In the genomic region with DNA sequence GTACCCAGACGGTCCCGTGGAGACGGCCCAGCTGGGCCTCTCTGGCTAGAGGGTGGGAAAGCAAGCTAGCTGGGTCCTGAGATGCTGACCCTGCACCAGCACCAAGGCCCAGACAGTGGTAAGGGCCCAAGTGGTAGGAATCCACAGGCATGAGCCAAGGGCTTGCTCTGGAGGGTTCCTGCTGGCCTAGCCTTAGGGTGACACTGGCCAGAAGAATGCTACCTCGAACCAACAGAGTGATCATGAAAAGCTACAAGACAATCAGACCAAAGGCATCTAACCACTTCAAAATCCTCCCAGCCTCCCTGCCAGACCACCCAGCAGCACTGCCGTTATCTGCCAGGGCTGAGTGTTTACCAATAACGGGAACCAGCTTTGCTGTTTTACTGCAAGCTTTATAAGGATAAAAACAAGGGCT, we compare ENCODE assay signal across 10 cellular contexts. TPM values are rescaled to one million over a fixed set of nuclear protein-coding genes. Genes with fewer than 3 reads are reported as not detected.
DNase-seq lines count a peak whose midpoint lies in the region; ATAC-seq and TF ChIP-seq lines count a peak whose summit lies in the region.
"Had no signal": no experiment of that assay in that cellular context is flagged by ENCODE, and none has a peak within 500 bp of the region (broad histone marks: within the 10 kb centered on the region; RNA-seq: fewer than 3 reads in every experiment).

No MANE protein-coding gene starts in this region.

- peak overlapping the region; percentile 83 for H4K91ac ChIP-seq in mesenchymal stem cell (ENCODE audit: low read length)

- no peaks in the 10 kb centered on the region for H3K9me3 Mint-ChIP-seq in brain
- no peaks in the 10 kb centered on the region for H3K9me3 Mint-ChIP-seq in CD4-positive, alpha-beta memory T cell

- H3K27ac ChIP-seq in right atrium auricular region, result peak overlapping the region; percentile 75 to 85
- peak overlapping the region; percentile 93 for H3K27ac ChIP-seq in mesenchymal stem cell (ENCODE audit: low read length, poor library complexity, severe bottlenecking)
- H3K27ac ChIP-seq in CD4-positive, alpha-beta memory T cell (ENCODE audit: low read depth, low read length), result no peak overlapping the region

- H3K36me3 Mint-ChIP-seq in brain, result peaks cover 62% of the 10 kb centered on the region
- H3K36me3 Mint-ChIP-seq in CD4-positive, alpha-beta memory T cell, result peaks cover 70 to 81% of the 10 kb centered on the region in 2 donors

- intact Hi-C loops in cardiac septum (cut with DNase I) (no loop called here), posterior vena cava (cut with DNase I) (no loop called here)
- intact Hi-C loops in CD4-positive, alpha-beta memory T cell (cut with micrococcal nuclease), result no loop called here

- H3K9ac ChIP-seq in mesenchymal stem cell (ENCODE audit: low read length), result peak overlapping the region; percentile 66

- no peak overlapping the region for H2AFZ ChIP-seq in mesenchymal stem cell (ENCODE audit: low read depth, low read length)

- H2AK5ac ChIP-seq in mesenchymal stem cell (ENCODE audit: low read length, severe bottlenecking), result peak overlapping the region; percentile 61

- POLR2A ChIA-PET in CD4-positive, alpha-beta memory T cell (lab: Charles Lee; ENCODE audit: partially characterized antibody), result interaction anchor here (1.0 kb wide), 1 partner anchor 19 kb away, joined by 3 read pairs; no protein-coding TSS in a partner anchor

- peak overlapping the region; percentile 62 for H4K8ac ChIP-seq in mesenchymal stem cell (ENCODE audit: low read length)

- H3K27me3 ChIP-seq in right atrium auricular region (no peaks in the 10 kb centered on the region), mesenchymal stem cell (ENCODE audit: control insufficient read depth in 1 of 2, insufficient read depth in 1 of 2, low read length in 2 of 2) (no peaks in the 10 kb centered on the region)
- no peaks in the 10 kb centered on the region for H3K27me3 ChIP-seq in CD4-positive, alpha-beta memory T cell (ENCODE audit: insufficient read depth, low read length)

- WGBS in mesenchymal stem cell, result 46% methylated on average over 6 of the region's 6 CpGs

- H3K4me1 Mint-ChIP-seq in brain, result peaks cover 32% of the 10 kb centered on the region
- H3K4me1 Mint-ChIP-seq in CD4-positive, alpha-beta memory T cell, result peaks cover 14 to 26% (median 22%) of the 10 kb centered on the region in 4 donors

- peak overlapping the region; percentile 70 for H2BK5ac ChIP-seq in mesenchymal stem cell (ENCODE audit: low read depth, low read length, poor library complexity, severe bottlenecking)

- H3K27ac Mint-ChIP-seq in brain, result peak overlapping the region in 3 of 5 experiments; percentile 79 to 80 (median 80)
- H3K27ac Mint-ChIP-seq in CD4-positive, alpha-beta memory T cell, result peak overlapping the region in 2 of 7 donors; percentile 61 to 79

- H2BK12ac ChIP-seq in mesenchymal stem cell (ENCODE audit: low read length in 2 of 2), result peak overlapping the region; percentile 51 to 88

- CTCF ChIA-PET in CD4-positive, alpha-beta memory T cell (lab: Charles Lee; ENCODE audit: partially characterized antibody), result interaction anchor here (1.1 to 2.9 kb wide), 3 partner anchors 14 to 215 kb away, joined by 3 to 11 read pairs (median 3); a partner anchor contains a TSS

- no peak overlapping the region for H3K23ac ChIP-seq in mesenchymal stem cell (ENCODE audit: low read length in 2 of 2)

- H3K79me1 ChIP-seq in mesenchymal stem cell (replicated peaks; ENCODE audit: low read length, poor library complexity, severe bottlenecking), result peaks cover 19% of the 10 kb centered on the region

- H3K4ac ChIP-seq in mesenchymal stem cell (ENCODE audit: low read depth in 1 of 2, low read length in 2 of 2), result peak overlapping the region; percentile 19 to 49

- DNase-seq in right atrium auricular region (ENCODE audit: low spot score) (no peak), cardiac septum (ENCODE audit: low spot score) (no peak), mesenchymal stem cell (peak; percentile 93), posterior vena cava (ENCODE audit: low spot score) (no peak)
- no peak for DNase-seq in CD4-positive, alpha-beta memory T cell
- DNase-seq: CD4-positive, CD25-positive, alpha-beta regulatory T cell; MM.1S had no signal

- no peak overlapping the region for H3K4me3 ChIP-seq in right atrium auricular region
- no peak overlapping the region for H3K4me3 ChIP-seq in mesenchymal stem cell (ENCODE audit: insufficient read depth in 1 of 2, low read depth in 1 of 2, low read length in 2 of 2)
- H3K4me3 ChIP-seq in CD4-positive, alpha-beta memory T cell (ENCODE audit: low read length in 2 of 2), result no peak overlapping the region

- TF ChIP-seq CTCF in right atrium auricular region (IDR thresholded peaks at IDR 0.05) (no peak), brain (conservative IDR thresholded peaks at IDR 0.05) (no peak)

- H2BK15ac ChIP-seq in mesenchymal stem cell (ENCODE audit: low read depth, poor library complexity, severe bottlenecking), result peak overlapping the region; percentile 73

- H3K27me3 Mint-ChIP-seq in brain, result peaks cover 4% of the 10 kb centered on the region
- no peaks in the 10 kb centered on the region for H3K27me3 Mint-ChIP-seq in CD4-positive, alpha-beta memory T cell

- H3K14ac ChIP-seq in mesenchymal stem cell (ENCODE audit: low read length in 2 of 2), result peak overlapping the region in 1 of 2 experiments; percentile 2

- H2BK120ac ChIP-seq in mesenchymal stem cell (ENCODE audit: low read depth, low read length), result peak overlapping the region; percentile 75

- peak overlapping the region; percentile 79 to 95 for H3K18ac ChIP-seq in mesenchymal stem cell (ENCODE audit: low read depth in 1 of 2, low read length in 2 of 2)

- H3K4me1 ChIP-seq in right atrium auricular region (peaks cover 0 to 87% of the 10 kb centered on the region in 2 donors), mesenchymal stem cell (ENCODE audit: control insufficient read depth, insufficient read depth, low read depth, low read length) (peaks cover 74% of the 10 kb centered on the region)
- H3K4me1 ChIP-seq in CD4-positive, alpha-beta memory T cell (ENCODE audit: insufficient read depth, low read length), result peaks cover 27% of the 10 kb centered on the region

- no peak overlapping the region for H3K4me3 Mint-ChIP-seq in brain
- H3K4me3 Mint-ChIP-seq in CD4-positive, alpha-beta memory T cell, result no peak overlapping the region
- H3K4me3 Mint-ChIP-seq: CD4-positive, CD25-positive, alpha-beta regulatory T cell had no signal

- ATAC-seq in GM21515 (IDR thresholded peaks at IDR 0.05; ENCODE audit: unreplicated experiment), result no peak
- ATAC-seq in HG03135 (IDR thresholded peaks at IDR 0.05; ENCODE audit: unreplicated experiment), result no peak

- no peaks in the 10 kb centered on the region for H3K9me3 ChIP-seq in right atrium auricular region
- no peaks in the 10 kb centered on the region for H3K9me3 ChIP-seq in mesenchymal stem cell (ENCODE audit: control insufficient read depth, low read length)
- no peaks in the 10 kb centered on the region for H3K9me3 ChIP-seq in CD4-positive, alpha-beta memory T cell (ENCODE audit: control insufficient read depth in 1 of 2, low read length in 2 of 2)

- no peak overlapping the region for H3K4me2 ChIP-seq in mesenchymal stem cell (ENCODE audit: low read length, poor library complexity, severe bottlenecking)

- H3K36me3 ChIP-seq in right atrium auricular region, result peaks cover 17% of the 10 kb centered on the region
- peaks cover 49 to 60% of the 10 kb centered on the region in 2 experiments for H3K36me3 ChIP-seq in mesenchymal stem cell (ENCODE audit: control insufficient read depth in 1 of 2, insufficient read depth in 2 of 2, low read depth in 1 of 2, low read length in 2 of 2)
- peaks cover 33% of the 10 kb centered on the region for H3K36me3 ChIP-seq in CD4-positive, alpha-beta memory T cell (ENCODE audit: insufficient read depth, low read length)

RNA-seq across cellular contexts. Expression of a gene that starts 13.2 kb away (rescaled TPM):
- total RNA-seq in right atrium auricular region (10 to 100 TPM; 15.5 to 18.0 TPM), cardiac septum (15.0 TPM), posterior vena cava (10 to 100 TPM; 41.3 to 64.2 TPM)
- 2.6 TPM for polyA plus RNA-seq in brain (ENCODE audit: insufficient read depth, low read depth, low replicate concordance)
- 25.3 TPM for polyA plus RNA-seq in mesenchymal stem cell (2013, experiment 1 of 2)
- 23.9 TPM for polyA plus RNA-seq in mesenchymal stem cell (2013, experiment 2 of 2)
- total RNA-seq in CD4-positive, alpha-beta memory T cell, result 1 to 10 TPM; 4.9 to 5.2 TPM
- 1 to 10 TPM in 1 of 2 donors, under 1 TPM in 1; 0.39 to 1.6 TPM for polyA plus RNA-seq in CD4-positive, alpha-beta memory T cell

RNA-seq across cellular contexts. Expression of a gene that starts 26.3 kb away (rescaled TPM):
- 10 to 100 TPM; 29.6 to 31.7 TPM for total RNA-seq in right atrium auricular region
- 19.8 TPM for total RNA-seq in cardiac septum
- 28.7 TPM for polyA plus RNA-seq in brain (ENCODE audit: insufficient read depth, low read depth, low replicate concordance)
- 72.1 TPM for polyA plus RNA-seq in mesenchymal stem cell (2013, experiment 1 of 2)
- 72.9 TPM for polyA plus RNA-seq in mesenchymal stem cell (2013, experiment 2 of 2)
- 10 to 100 TPM; 17.4 to 21.2 TPM for total RNA-seq in posterior vena cava
- 10 to 100 TPM; 27.9 to 36.7 TPM for total RNA-seq in CD4-positive, alpha-beta memory T cell
- 10 to 100 TPM; 49.6 to 90.3 TPM for polyA plus RNA-seq in CD4-positive, alpha-beta memory T cell

RNA-seq across cellular contexts. Expression of a gene that starts 38.2 kb away (rescaled TPM):
- total RNA-seq in right atrium auricular region (10 to 100 TPM; 17.2 to 21.6 TPM), cardiac septum (28.8 TPM), posterior vena cava (10 to 100 TPM; 26.5 to 27.9 TPM)
- 18.6 TPM for polyA plus RNA-seq in brain (ENCODE audit: insufficient read depth, low read depth, low replicate concordance)
- polyA plus RNA-seq in mesenchymal stem cell (2013, experiment 1 of 2), result 24.6 TPM
- 23.7 TPM for polyA plus RNA-seq in mesenchymal stem cell (2013, experiment 2 of 2)
- 10 to 100 TPM; 76.6 to 95.8 TPM for total RNA-seq in CD4-positive, alpha-beta memory T cell
- polyA plus RNA-seq in CD4-positive, alpha-beta memory T cell, result 10 to 100 TPM; 30.8 to 39.8 TPM

RNA-seq across cellular contexts. Expression of a gene that starts 43.0 kb away (rescaled TPM):
- total RNA-seq in right atrium auricular region (1 to 10 TPM; 1.8 to 5.0 TPM), cardiac septum (0.32 TPM), posterior vena cava (1 to 10 TPM; 1.3 to 4.3 TPM)
- 4.3 TPM for polyA plus RNA-seq in brain (ENCODE audit: insufficient read depth, low read depth, low replicate concordance)
- polyA plus RNA-seq in mesenchymal stem cell (2013, experiment 1 of 2), result 0.10 TPM
- 0.04 TPM for polyA plus RNA-seq in mesenchymal stem cell (2013, experiment 2 of 2)
- under 1 TPM; 0.30 to 0.47 TPM for total RNA-seq in CD4-positive, alpha-beta memory T cell
- polyA plus RNA-seq in CD4-positive, alpha-beta memory T cell, result 1 to 10 TPM in 1 of 2 donors, under 1 TPM in 1; 0.27 to 2.0 TPM
